Comparison of ENCODE assay signal across 8 cellular contexts in genomic region chr4:88006956-88007303, GRCh38. TPM values are rescaled to one million over a fixed set of nuclear protein-coding genes. Genes with fewer than 3 reads are reported as not detected.
A peak's percentile ranks its signal among the peaks of the same experiment; 100 is the strongest.
DNase-seq lines count a peak whose midpoint lies in the region; ATAC-seq and TF ChIP-seq lines count a peak whose summit lies in the region.

No MANE protein-coding gene starts in this region.

- H3K4me3 ChIP-seq in SJSA1 = peak overlapping the region; percentile 97
- H3K4me3 ChIP-seq in fibroblast of pulmonary artery (replicated peaks; ENCODE audit: low read depth, low read length) = peak overlapping the region; percentile 69
- peak overlapping the region; percentile 86 for H3K4me3 ChIP-seq in psoas muscle

- DNase-seq in SJSA1 (ENCODE audit: low read depth in 1 of 2, low spot score in 2 of 2) (no peak), fibroblast of pulmonary artery (ENCODE audit: low read depth) (no peak), psoas muscle (no peak), NCI-H146 treated with DMSO at 0.1 percent for 48 hours (lab: John Stamatoyannopoulos, UW; ENCODE audit: unreplicated experiment) (no peak), germinal center (ENCODE audit: low spot score) (no peak), foreskin melanocyte (no peak)

- ATAC-seq in psoas muscle (no peak), HG03432 (IDR thresholded peaks at IDR 0.05; ENCODE audit: unreplicated experiment) (no peak)

- intact Hi-C loops in psoas muscle (cut with DNase I) = no loop called here

- H3K36me3 ChIP-seq in ES-I3 (ENCODE audit: insufficient read depth, low read length) (no peaks in the 10 kb centered on the region), SJSA1 (peaks cover 5% of the 10 kb centered on the region), psoas muscle (ENCODE audit: insufficient read depth in 1 of 2, low read depth in 1 of 2) (no peaks in the 10 kb centered on the region)

- H3K4me1 ChIP-seq in ES-I3 (ENCODE audit: insufficient read depth, low read length) = peaks cover 22% of the 10 kb centered on the region
- H3K4me1 ChIP-seq in SJSA1 (replicated peaks) = peaks cover 23% of the 10 kb centered on the region
- peaks cover 22% of the 10 kb centered on the region for H3K4me1 ChIP-seq in psoas muscle

- H3K9me3 ChIP-seq in ES-I3 (ENCODE audit: control insufficient read depth, insufficient read depth, low read length) (0 out of 2 replicates have a peak, but pooled peaks cover 3% of the 10 kb centered on the region), SJSA1 (replicated peaks) (no peaks in the 10 kb centered on the region), psoas muscle (no peaks in the 10 kb centered on the region)

- H3K27ac ChIP-seq in SJSA1 = no peak overlapping the region
- H3K27ac ChIP-seq in psoas muscle = peak overlapping the region; percentile 26

- TF ChIP-seq CTCF in fibroblast of pulmonary artery (IDR thresholded peaks at IDR 0.05; ENCODE audit: low read length, missing control alignments) = no peak
- TF ChIP-seq CTCF in psoas muscle (IDR thresholded peaks at IDR 0.05) = no peak

- peak overlapping the region; percentile 65 for H3K9ac ChIP-seq in ES-I3 (ENCODE audit: low read depth, low read length)

- H3K27me3 ChIP-seq in SJSA1 (replicated peaks) (no peaks in the 10 kb centered on the region), psoas muscle (ENCODE audit: insufficient read depth in 3 of 3, low read length in 2 of 3) (no peaks in the 10 kb centered on the region)

- WGBS in psoas muscle, 3 donors = 38 to 53% (median 39%) methylated on average over 10 of the region's 10 CpGs

RNA-seq across cellular contexts. Expression of gene PKD2, which starts 0.5 kb away (rescaled TPM):
- 37.6 and 43.2 TPM in 2 replicates for total RNA-seq in SJSA1 (2014; rRNA removed; shearing (Covaris generic))
- 1 to 10 TPM; 2.9 to 8.3 (median 5.4) TPM for total RNA-seq in psoas muscle
- 1 to 10 TPM; 2.1 to 2.5 (median 2.4) TPM for polyA plus RNA-seq in psoas muscle

RNA-seq across cellular contexts. Expression of gene SPP1, which starts 31.4 kb away (rescaled TPM):
- total RNA-seq in SJSA1 (2014; rRNA removed; shearing (Covaris generic)) = 2.7 and 3.6 TPM in 2 replicates
- 10 to 100 TPM in 2 of 4 donors, 1 to 10 TPM in 2; 1.4 to 58.7 (median 25.0) TPM for total RNA-seq in psoas muscle
- 1 to 10 TPM in 1 of 3 donors, under 1 TPM in 2; 0.69 to 5.5 (median 0.70) TPM for polyA plus RNA-seq in psoas muscle
